ENCODE assay signal across 1 cellular context in genomic region chr7:150996289-150997074, GRCh38.
TF ChIP-seq lines count a peak whose summit lies in the region.

No MANE protein-coding gene starts in this region.

TF ChIP-seq in HEK293, 187 proteins besides CTCF, POLR2A, EP300 and RAD21 (continued from another document):
- TF ChIP-seq, protein P1, sequence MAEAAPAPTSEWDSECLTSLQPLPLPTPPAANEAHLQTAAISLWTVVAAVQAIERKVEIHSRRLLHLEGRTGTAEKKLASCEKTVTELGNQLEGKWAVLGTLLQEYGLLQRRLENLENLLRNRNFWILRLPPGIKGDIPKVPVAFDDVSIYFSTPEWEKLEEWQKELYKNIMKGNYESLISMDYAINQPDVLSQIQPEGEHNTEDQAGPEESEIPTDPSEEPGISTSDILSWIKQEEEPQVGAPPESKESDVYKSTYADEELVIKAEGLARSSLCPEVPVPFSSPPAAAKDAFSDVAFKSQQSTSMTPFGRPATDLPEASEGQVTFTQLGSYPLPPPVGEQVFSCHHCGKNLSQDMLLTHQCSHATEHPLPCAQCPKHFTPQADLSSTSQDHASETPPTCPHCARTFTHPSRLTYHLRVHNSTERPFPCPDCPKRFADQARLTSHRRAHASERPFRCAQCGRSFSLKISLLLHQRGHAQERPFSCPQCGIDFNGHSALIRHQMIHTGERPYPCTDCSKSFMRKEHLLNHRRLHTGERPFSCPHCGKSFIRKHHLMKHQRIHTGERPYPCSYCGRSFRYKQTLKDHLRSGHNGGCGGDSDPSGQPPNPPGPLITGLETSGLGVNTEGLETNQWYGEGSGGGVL (tag by site-specific recombination; IDR thresholded peaks at IDR 0.05) = no peak
- no peak for TF ChIP-seq KLF9 (tag by site-specific recombination; IDR thresholded peaks at IDR 0.05; ENCODE audit: low read depth)
- no peak for TF ChIP-seq ZNF24 (tag by site-specific recombination; IDR thresholded peaks at IDR 0.05)
- peak; percentile 52 for TF ChIP-seq ZBTB17 (tag by site-specific recombination; IDR thresholded peaks at IDR 0.05)
- no peak for TF ChIP-seq GFI1B (tag by site-specific recombination; IDR thresholded peaks at IDR 0.05)
- no peak for TF ChIP-seq ZNF571 (tag by site-specific recombination; IDR thresholded peaks at IDR 0.05)
- TF ChIP-seq, protein P2, sequence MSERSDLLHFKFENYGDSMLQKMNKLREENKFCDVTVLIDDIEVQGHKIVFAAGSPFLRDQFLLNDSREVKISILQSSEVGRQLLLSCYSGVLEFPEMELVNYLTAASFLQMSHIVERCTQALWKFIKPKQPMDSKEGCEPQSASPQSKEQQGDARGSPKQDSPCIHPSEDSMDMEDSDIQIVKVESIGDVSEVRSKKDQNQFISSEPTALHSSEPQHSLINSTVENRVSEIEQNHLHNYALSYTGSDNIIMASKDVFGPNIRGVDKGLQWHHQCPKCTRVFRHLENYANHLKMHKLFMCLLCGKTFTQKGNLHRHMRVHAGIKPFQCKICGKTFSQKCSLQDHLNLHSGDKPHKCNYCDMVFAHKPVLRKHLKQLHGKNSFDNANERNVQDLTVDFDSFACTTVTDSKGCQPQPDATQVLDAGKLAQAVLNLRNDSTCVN (tag by site-specific recombination; optimal IDR thresholded peaks at IDR 0.05) = no peak
- TF ChIP-seq ZNF16 (tag by site-specific recombination; IDR thresholded peaks at IDR 0.05; ENCODE audit: low read depth) = no peak
- no peak for TF ChIP-seq GLI4 (tag by site-specific recombination; IDR thresholded peaks at IDR 0.05)
- TF ChIP-seq HOXC10 (CRISPR knock-in tag; IDR thresholded peaks at IDR 0.05) = no peak
- no peak for TF ChIP-seq ZNF626 (tag by site-specific recombination; IDR thresholded peaks at IDR 0.05)
TF ChIP-seq in HEK293: peak in this region for 2.
